Comparison of ENCODE assay signal across 24 cellular contexts in the genomic region with DNA sequence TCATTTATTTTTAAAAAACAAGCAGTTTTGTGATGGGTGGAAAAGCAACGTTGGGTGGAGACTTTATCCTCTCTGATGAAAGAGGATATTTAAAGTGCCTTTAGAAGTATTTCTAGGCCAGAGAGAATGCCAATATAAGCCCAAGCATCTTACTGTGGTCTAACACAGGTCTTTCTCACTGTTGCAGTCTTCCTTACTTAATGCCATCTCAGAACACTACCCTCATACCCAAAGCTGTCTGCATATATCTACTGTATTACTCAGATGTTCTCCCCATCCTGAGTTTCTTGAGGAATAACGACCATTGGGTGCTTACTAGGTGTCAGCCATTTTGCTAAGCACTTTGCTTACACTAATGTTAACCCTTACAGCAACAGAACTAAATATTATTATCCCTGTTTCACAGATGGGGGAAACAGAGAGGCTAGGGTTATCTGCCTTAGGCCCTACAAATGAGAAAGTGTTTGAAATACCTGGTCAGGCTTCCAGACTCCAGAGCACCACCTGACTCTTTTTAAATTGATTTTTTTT.
"Had no signal": no experiment of that assay in that cellular context is flagged by ENCODE, and none has a peak within 500 bp of the region (broad histone marks: within the 10 kb centered on the region; RNA-seq: fewer than 3 reads in every experiment).

No MANE protein-coding gene starts in this region.

- H3K27me3 ChIP-seq: brain microvascular endothelial cell, colonic mucosa, esophagus squamous epithelium, gastroesophageal sphincter had no signal

- H3K4me3 Mint-ChIP-seq: activated CD8-positive, alpha-beta T cell treated with anti-CD3 and anti-CD28 coated beads for 36 hours; activated naive CD8-positive, alpha-beta T cell; activated T-cell treated with anti-CD3 and anti-CD28 coated beads, Interleukin-2, amount 50 U/mL, for 4 hours had no signal

- H3K27ac Mint-ChIP-seq: activated T-helper 17 cell treated with anti-CD3 and anti-CD28 coated beads, Interleukin-2, amount 50 U/mL, for 72 hours had no signal

- H3K27me3 Mint-ChIP-seq: activated CD8-positive, alpha-beta T cell treated with anti-CD3 and anti-CD28 coated beads for 36 hours; activated naive CD8-positive, alpha-beta T cell; activated T-helper 17 cell treated with anti-CD3 and anti-CD28 coated beads, Interleukin-2, amount 50 U/mL, for 72 hours had no signal

- H3K27ac ChIP-seq: brain microvascular endothelial cell, colonic mucosa, epithelial cell of prostate, esophagus squamous epithelium, gastroesophageal sphincter had no signal

- H3K9me3 ChIP-seq: colonic mucosa, esophagus squamous epithelium, gastroesophageal sphincter had no signal

- DNase-seq: activated CD4-positive, alpha-beta T cell treated with anti-CD3 and anti-CD28 coated beads for 1 hour; activated CD4-positive, alpha-beta T cell treated with anti-CD3 and anti-CD28 coated beads for 4 hours; activated CD4-positive, alpha-beta T cell treated with anti-CD3 and anti-CD28 coated beads, Interleukin-2, amount 50 U/mL, for 1 hour; activated CD4-positive, alpha-beta T cell treated with anti-CD3 and anti-CD28 coated beads, Interleukin-2, amount 50 U/mL, for 48 hours; activated CD4-positive, CD25-positive, alpha-beta regulatory T cell; activated CD8-positive, alpha-beta memory T cell treated with anti-CD3 and anti-CD28 coated beads for 24 hours; activated CD8-positive, alpha-beta T cell treated with anti-CD3 and anti-CD28 coated beads for 36 hours; activated effector memory CD4-positive, alpha-beta T cell treated with Interleukin-2 at 50 U/mL for 16 hours; activated gamma-delta T cell treated with Interleukin-2 at 50 U/mL for 16 hours; activated naive CD4-positive, alpha-beta T cell treated with anti-CD3 and anti-CD28 coated beads, Interleukin-2, amount 50 U/mL, for 16 hours; activated naive CD4-positive, alpha-beta T cell treated with Interleukin-2 at 50 U/mL for 16 hours; activated T-cell treated with anti-CD3 and anti-CD28 coated beads, Interleukin-2, amount 50 U/mL, for 4 hours; amniotic stem cell; anterior cingulate cortex; brain microvascular endothelial cell; colonic mucosa; effector CD8-positive, alpha-beta T cell; esophagus squamous epithelium; foreskin melanocyte; T-helper 2 cell had no signal

- H3K4me3 ChIP-seq: colonic mucosa, esophagus squamous epithelium, gastroesophageal sphincter had no signal

- ATAC-seq: activated CD8-positive, alpha-beta T cell treated with anti-CD3 and anti-CD28 coated beads for 36 hours; activated T-cell treated with anti-CD3 and anti-CD28 coated beads, Interleukin-2, amount 50 U/mL, for 4 hours; activated T-helper 17 cell treated with anti-CD3 and anti-CD28 coated beads, Interleukin-2, amount 50 U/mL, for 72 hours; gastroesophageal sphincter had no signal

- H3K36me3 ChIP-seq: brain microvascular endothelial cell, colonic mucosa, esophagus squamous epithelium, gastroesophageal sphincter had no signal

- H3K9me3 Mint-ChIP-seq: activated CD8-positive, alpha-beta T cell treated with anti-CD3 and anti-CD28 coated beads for 36 hours had no signal
